In the genomic region with DNA sequence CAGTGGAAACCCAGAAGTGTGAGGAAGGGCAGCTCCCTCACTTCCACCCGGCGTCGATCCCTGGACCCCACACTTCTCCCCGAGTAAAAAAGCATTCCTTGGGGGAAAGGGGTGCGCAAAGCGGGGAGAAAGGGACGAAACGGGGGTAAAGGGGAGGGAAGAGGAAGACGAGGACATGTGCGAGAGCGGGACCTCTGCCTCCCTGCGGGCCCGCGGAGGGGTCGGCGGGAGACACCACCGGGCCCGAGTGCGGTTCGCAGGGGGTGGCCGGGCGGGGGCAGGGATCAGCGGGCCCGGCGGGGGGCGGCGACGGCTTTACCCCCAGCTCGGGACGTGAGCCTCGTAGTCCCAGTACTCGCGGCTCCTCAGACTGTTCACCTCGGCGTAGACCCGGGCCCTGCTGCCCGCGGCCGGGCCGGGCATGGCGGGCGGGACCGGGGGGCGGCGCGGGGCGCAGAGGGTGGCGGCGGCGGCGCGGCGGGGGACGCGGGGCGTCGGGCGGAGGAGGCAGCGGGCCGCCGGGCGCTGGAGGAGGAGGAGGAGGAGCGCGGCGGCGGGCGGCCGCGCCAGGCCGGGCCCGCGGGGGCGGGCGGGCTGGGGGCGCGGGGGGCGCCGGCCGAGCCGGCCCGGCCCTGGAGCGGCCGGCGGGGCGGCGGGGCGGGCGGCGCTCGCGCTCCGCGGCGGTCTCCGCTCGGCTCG, we compare ENCODE assay signal across 8 cellular contexts.
DNase-seq lines count a peak whose midpoint lies in the region; ATAC-seq lines count a peak whose summit lies in the region.

No MANE protein-coding gene starts in this region.

- peaks cover 35% of the 10 kb centered on the region for H3K4me1 Mint-ChIP-seq in activated naive CD4-positive, alpha-beta T cell treated with anti-CD3 and anti-CD28 coated beads, Interleukin-2, amount 10 ng/mL, durations not matched to agents 7 days and 5 days
- peaks cover 39% of the 10 kb centered on the region for H3K4me1 Mint-ChIP-seq in stimulated activated effector memory CD8-positive, alpha-beta T cell treated with anti-CD3 and anti-CD28 coated beads, Interleukin-12 subunit alpha, Interleukin-12 subunit beta, amount 100 ng/mL, for 72 hours

- H3K9me3 ChIP-seq in iPS DF 6.9 (ENCODE audit: control insufficient read depth, insufficient read depth, low read length) = no peaks in the 10 kb centered on the region

- H3K4me1 ChIP-seq in iPS DF 6.9 (ENCODE audit: control insufficient read depth, insufficient read depth, low read length) = peaks cover 5% of the 10 kb centered on the region; the same call in 1 of the 2 replicates

- H3K9me3 Mint-ChIP-seq in activated naive CD4-positive, alpha-beta T cell treated with anti-CD3 and anti-CD28 coated beads, Interleukin-2, amount 10 ng/mL, durations not matched to agents 7 days and 5 days = no peaks in the 10 kb centered on the region
- H3K9me3 Mint-ChIP-seq in stimulated activated effector memory CD8-positive, alpha-beta T cell treated with anti-CD3 and anti-CD28 coated beads, Interleukin-12 subunit alpha, Interleukin-12 subunit beta, amount 100 ng/mL, for 72 hours = no peaks in the 10 kb centered on the region

- peak; percentile 37 for ATAC-seq in GM19025 (IDR thresholded peaks at IDR 0.05; ENCODE audit: low read depth, unreplicated experiment)
- ATAC-seq in HG03442 (IDR thresholded peaks at IDR 0.05; ENCODE audit: unreplicated experiment) = peak; percentile 27
- peak; percentile 62 for ATAC-seq in stimulated activated effector memory CD8-positive, alpha-beta T cell treated with anti-CD3 and anti-CD28 coated beads, Interleukin-12 subunit alpha, Interleukin-12 subunit beta, amount 100 ng/mL, for 72 hours

- H3K27me3 ChIP-seq in iPS DF 6.9 (ENCODE audit: control insufficient read depth, insufficient read depth, low read length) = no peaks in the 10 kb centered on the region

- CTCF ChIA-PET in activated naive CD4-positive, alpha-beta T cell treated with anti-CD3 and anti-CD28 coated beads, Interleukin-2, amount 10 ng/mL, durations not matched to agents 7 days and 5 days (lab: Charles Lee) = interaction anchor here (0.7 to 1.6 kb wide), 3 partner anchors 10 to 197 kb away, joined by 3 to 9 read pairs (median 7); a partner anchor contains a TSS

- peak overlapping the region; percentile 81 for H3K4me3 ChIP-seq in iPS DF 6.9 (ENCODE audit: low read length)

- H3K36me3 ChIP-seq in iPS DF 6.9 (ENCODE audit: control insufficient read depth, insufficient read depth, low read length) = peaks cover 4% of the 10 kb centered on the region; the same call in 1 of the 2 replicates

- H3K27me3 Mint-ChIP-seq in activated naive CD4-positive, alpha-beta T cell treated with anti-CD3 and anti-CD28 coated beads, Interleukin-2, amount 10 ng/mL, durations not matched to agents 7 days and 5 days = peaks cover 25% of the 10 kb centered on the region

- no CpG with 5 or more reads among the region's 97 CpGs for WGBS in iPS DF 6.9 (ENCODE audit: insufficient coverage, insufficient read length)

- H3K27ac Mint-ChIP-seq in activated naive CD4-positive, alpha-beta T cell treated with anti-CD3 and anti-CD28 coated beads, Interleukin-2, amount 10 ng/mL, durations not matched to agents 7 days and 5 days = peak overlapping the region; percentile 78
- peak overlapping the region; percentile 92 for H3K27ac Mint-ChIP-seq in stimulated activated effector memory CD8-positive, alpha-beta T cell treated with anti-CD3 and anti-CD28 coated beads, Interleukin-12 subunit alpha, Interleukin-12 subunit beta, amount 100 ng/mL, for 72 hours

- no peak overlapping the region for H3K27ac ChIP-seq in iPS DF 6.9 (ENCODE audit: low read length)

- DNase-seq in AG08395 (ENCODE audit: low spot score) (peak; percentile 4), iPS DF 6.9 (ENCODE audit: low read depth, low spot score) (no peak), OCI-M1 (lab: John Stamatoyannopoulos, UW) (no peak), KG1 (lab: John Stamatoyannopoulos, UW) (no peak)
- peak; percentile 29 for DNase-seq in activated naive CD4-positive, alpha-beta T cell treated with anti-CD3 and anti-CD28 coated beads, Interleukin-2, amount 10 ng/mL, durations not matched to agents 7 days and 5 days
- peak; percentile 8 to 52 for DNase-seq in stimulated activated effector memory CD8-positive, alpha-beta T cell treated with anti-CD3 and anti-CD28 coated beads, Interleukin-12 subunit alpha, Interleukin-12 subunit beta, amount 100 ng/mL, for 72 hours (ENCODE audit: low spot score in 2 of 2)

- peaks cover 32% of the 10 kb centered on the region for H3K36me3 Mint-ChIP-seq in activated naive CD4-positive, alpha-beta T cell treated with anti-CD3 and anti-CD28 coated beads, Interleukin-2, amount 10 ng/mL, durations not matched to agents 7 days and 5 days
- H3K36me3 Mint-ChIP-seq in stimulated activated effector memory CD8-positive, alpha-beta T cell treated with anti-CD3 and anti-CD28 coated beads, Interleukin-12 subunit alpha, Interleukin-12 subunit beta, amount 100 ng/mL, for 72 hours = peaks cover 49% of the 10 kb centered on the region

- peak overlapping the region; percentile 89 for H3K4me3 Mint-ChIP-seq in activated naive CD4-positive, alpha-beta T cell treated with anti-CD3 and anti-CD28 coated beads, Interleukin-2, amount 10 ng/mL, durations not matched to agents 7 days and 5 days
- H3K4me3 Mint-ChIP-seq in stimulated activated effector memory CD8-positive, alpha-beta T cell treated with anti-CD3 and anti-CD28 coated beads, Interleukin-12 subunit alpha, Interleukin-12 subunit beta, amount 100 ng/mL, for 72 hours = peak overlapping the region; percentile 85

Comparison
In these comparisons a context has a peak if more than half of its experiments do, and no peak if none do; other contexts are left out.
1. DNase-seq: peak in AG08395 (single experiment), activated naive CD4-positive, alpha-beta T cell treated with anti-CD3 and anti-CD28 coated beads, Interleukin-2, amount 10 ng/mL, durations not matched to agents 7 days and 5 days (single experiment) and stimulated activated effector memory CD8-positive, alpha-beta T cell treated with anti-CD3 and anti-CD28 coated beads, Interleukin-12 subunit alpha, Interleukin-12 subunit beta, amount 100 ng/mL, for 72 hours (2 of 2); none in iPS DF 6.9 (single experiment), OCI-M1 (single experiment) and KG1 (single experiment).
2. Peak in every context shown above with its lines, with median percentiles within 50 percentile points of each other: ATAC-seq.